In genomic region chr17:82022981-82023446, GRCh38 we compare ENCODE assay signal across 8 cellular contexts. TPM values are rescaled to one million over a fixed set of nuclear protein-coding genes. Genes with fewer than 3 reads are reported as not detected.
DNase-seq lines count a peak whose midpoint lies in the region; ATAC-seq and TF ChIP-seq lines count a peak whose summit lies in the region.

Gene LRRC45, plus strand, starts transcription at chr17:82023305. Its CDS starts 339 bp downstream, at chr17:82023644.

- peak; percentile 97 for DNase-seq in AG09309 (ENCODE audit: low read depth)
- DNase-seq in NCI-H460 (ENCODE audit: extremely low read depth, low read depth): peak; percentile 99
- peak; percentile 97 to 100 for DNase-seq in central memory CD8-positive, alpha-beta T cell (ENCODE audit: low spot score in 2 of 2)
- peak; percentile 99 to 100 (median 100) for DNase-seq in immature natural killer cell
- DNase-seq in smooth muscle cell (lab: John Stamatoyannopoulos, UW; ENCODE audit: unreplicated experiment): peak; percentile 99

- H3K4me2 ChIP-seq in smooth muscle cell: peak within 1 kb of the TSS; percentile 98

- ATAC-seq in GM19043 (IDR thresholded peaks at IDR 0.05; ENCODE audit: low read depth, unreplicated experiment) (peak; percentile 89), HG03432 (IDR thresholded peaks at IDR 0.05; ENCODE audit: unreplicated experiment) (peak; percentile 84)
- ATAC-seq in activated CD4-positive, CD25-positive, alpha-beta regulatory T cell treated with anti-CD3 and anti-CD28 coated beads, Interleukin-2, amount 50 U/mL, for 24 hours: peak; percentile 96 to 97
- ATAC-seq in central memory CD8-positive, alpha-beta T cell (replicated peaks; ENCODE audit: extremely low read depth, poor library complexity, severe bottlenecking): peak; percentile 98

- 1% methylated on average over 31 of the region's 42 CpGs for WGBS in smooth muscle cell (ENCODE audit: low lambda C conversion rate)

- H3K36me3 ChIP-seq in smooth muscle cell (ENCODE audit: low read depth): no peaks in the 10 kb centered on the region

- H3K9me3 ChIP-seq in smooth muscle cell (replicated peaks; ENCODE audit: low read depth): no peaks in the 10 kb centered on the region

- H3K4me3 ChIP-seq in AG09309 (ENCODE audit: control insufficient read depth, low read depth, low read length): peak within 1 kb of the TSS; percentile 77
- H3K4me3 ChIP-seq in smooth muscle cell: peak within 1 kb of the TSS; percentile 87

- peak within 1 kb of the TSS; percentile 77 for H3K9ac ChIP-seq in smooth muscle cell (ENCODE audit: low read depth)

- H3K36me3 Mint-ChIP-seq in central memory CD8-positive, alpha-beta T cell (ENCODE audit: insufficient read depth): peaks cover 5% of the 10 kb centered on the region
- H3K36me3 Mint-ChIP-seq in immature natural killer cell: no peaks in the 10 kb centered on the region

- peaks cover 15% of the 10 kb centered on the region for H3K4me1 ChIP-seq in smooth muscle cell (ENCODE audit: low read depth)

- peaks cover 3% of the 10 kb centered on the region for H3K79me2 ChIP-seq in smooth muscle cell (ENCODE audit: low read depth)

- TF ChIP-seq CTCF in AG09309 (IDR thresholded peaks at IDR 0.05; ENCODE audit: control insufficient read depth, insufficient read depth, low read depth, low read length, missing control alignments): no peak
- TF ChIP-seq CTCF in smooth muscle cell (IDR thresholded peaks at IDR 0.05; ENCODE audit: borderline replicate concordance, insufficient read depth, poor library complexity, severe bottlenecking): no peak

- H2AFZ ChIP-seq in smooth muscle cell (ENCODE audit: low read depth): peak within 1 kb of the TSS; percentile 35

- no peaks in the 10 kb centered on the region for H3K9me3 Mint-ChIP-seq in central memory CD8-positive, alpha-beta T cell
- H3K9me3 Mint-ChIP-seq in immature natural killer cell: no peaks in the 10 kb centered on the region

- H3K27ac Mint-ChIP-seq in central memory CD8-positive, alpha-beta T cell (ENCODE audit: low read depth): peak within 1 kb of the TSS; percentile 41
- H3K27ac Mint-ChIP-seq in immature natural killer cell: peak within 1 kb of the TSS in 4 of 6 donors; percentile 65 to 85 (median 68)

- H3K27me3 Mint-ChIP-seq in central memory CD8-positive, alpha-beta T cell: no peaks in the 10 kb centered on the region
- peaks cover 0 to 7% (median 6%) of the 10 kb centered on the region in 3 donors for H3K27me3 Mint-ChIP-seq in immature natural killer cell (ENCODE audit: low read depth in 3 of 3)

- no peak within 1 kb of the TSS for H3K27ac ChIP-seq in smooth muscle cell (ENCODE audit: low read depth)

- peaks cover 27% of the 10 kb centered on the region for H4K20me1 ChIP-seq in smooth muscle cell (ENCODE audit: low read depth)

- H3K4me3 Mint-ChIP-seq in central memory CD8-positive, alpha-beta T cell: peak within 1 kb of the TSS; percentile 73
- peak within 1 kb of the TSS; percentile 82 to 87 (median 83) for H3K4me3 Mint-ChIP-seq in immature natural killer cell

- H3K27me3 ChIP-seq in smooth muscle cell (ENCODE audit: low read depth): no peaks in the 10 kb centered on the region

- no peaks in the 10 kb centered on the region for H3F3A ChIP-seq in smooth muscle cell (ENCODE audit: low read depth)

- H3K4me1 Mint-ChIP-seq in central memory CD8-positive, alpha-beta T cell: peaks cover 33% of the 10 kb centered on the region
- H3K4me1 Mint-ChIP-seq in immature natural killer cell: peaks cover 15 to 20% of the 10 kb centered on the region in 2 donors

RNA-seq across cellular contexts. Expression of gene LRRC45, which starts in this region (rescaled TPM):
- total RNA-seq in NCI-H460 (2014; rRNA removed; shearing (Covaris generic)): 6.1 and 7.4 TPM in 2 replicates
- polyA plus RNA-seq in NCI-H460 (2014; cell fraction: nucleus; rRNA removed): 137 and 173 TPM in 2 replicates
- polyA plus RNA-seq in immature natural killer cell: 1 to 10 TPM; 4.7 to 9.9 (median 5.2) TPM
- total RNA-seq in smooth muscle cell: 7.0 and 9.6 TPM in 2 replicates
- polyA plus RNA-seq in smooth muscle cell: 7.4 and 13.5 TPM in 2 replicates
